In the genomic region with DNA sequence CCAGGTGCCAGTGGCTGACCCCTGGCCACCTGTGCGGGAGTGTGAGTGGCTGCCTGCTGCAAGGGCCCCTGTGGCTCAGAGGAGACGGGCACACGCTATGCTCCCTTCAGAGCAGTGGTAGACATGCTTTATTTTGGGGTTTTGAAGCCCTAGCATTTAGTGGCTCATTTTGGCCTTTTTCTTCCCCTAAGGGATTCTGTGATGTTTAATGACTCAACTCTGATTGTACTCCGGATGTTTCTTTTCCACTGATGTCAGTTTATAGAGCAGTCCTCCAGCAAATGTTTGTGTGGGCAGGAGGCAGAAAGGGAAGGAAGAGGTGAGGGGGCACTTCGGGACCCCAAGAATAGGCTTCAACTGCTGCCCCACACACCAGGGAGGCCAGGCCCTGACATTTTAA, we compare ENCODE assay signal across 11 cellular contexts.
DNase-seq lines count a peak whose midpoint lies in the region; TF ChIP-seq lines count a peak whose summit lies in the region.
"Had no signal": no experiment of that assay in that cellular context is flagged by ENCODE, and none has a peak within 500 bp of the region (broad histone marks: within the 10 kb centered on the region; RNA-seq: fewer than 3 reads in every experiment).

No MANE protein-coding gene starts in this region.

- H4K91ac ChIP-seq in mesenchymal stem cell (ENCODE audit: low read length), result peak overlapping the region; percentile 85

- no peaks in the 10 kb centered on the region for H3K9me2 ChIP-seq in Karpas-422 (replicated peaks; ENCODE audit: insufficient read depth, low read length)

- no peak overlapping the region for H3K4me3 ChIP-seq in brain microvascular endothelial cell (ENCODE audit: low read depth, low read length)
- H3K4me3 ChIP-seq in mesenchymal stem cell (ENCODE audit: insufficient read depth in 1 of 2, low read depth in 1 of 2, low read length in 2 of 2), result peak overlapping the region in 1 of 2 experiments; percentile 12
- no peak overlapping the region for H3K4me3 ChIP-seq in Karpas-422 (ENCODE audit: low read length)
- H3K4me3 ChIP-seq: Peyer's patch had no signal

- DNase-seq in A172 (ENCODE audit: low spot score) (peak; percentile 33), M059J (ENCODE audit: low read depth) (peak; percentile 81), brain microvascular endothelial cell (peak; percentile 40), mesenchymal stem cell (peak; percentile 73), Karpas-422 (no peak), NCI-H774 (lab: John Stamatoyannopoulos, UW) (no peak), NCI-H82 treated with DMSO at 0.1 percent for 48 hours (lab: John Stamatoyannopoulos, UW; ENCODE audit: unreplicated experiment) (no peak), NCI-H187 (lab: John Stamatoyannopoulos, UW) (no peak)
- DNase-seq: naive B cell, Peyer's patch had no signal

- H3K9me3 ChIP-seq in mesenchymal stem cell (ENCODE audit: control insufficient read depth, low read length) (no peaks in the 10 kb centered on the region), Karpas-422 (ENCODE audit: low read length) (no peaks in the 10 kb centered on the region)
- H3K9me3 ChIP-seq: Peyer's patch had no signal

- peak overlapping the region in 1 of 2 experiments; percentile 69 for H3K4ac ChIP-seq in mesenchymal stem cell (ENCODE audit: low read depth in 1 of 2, low read length in 2 of 2)

- H3K36me3 ChIP-seq in brain microvascular endothelial cell (replicated peaks) (no peaks in the 10 kb centered on the region), mesenchymal stem cell (ENCODE audit: control insufficient read depth in 1 of 2, insufficient read depth in 2 of 2, low read depth in 1 of 2, low read length in 2 of 2) (peaks cover 0 to 3% of the 10 kb centered on the region in 2 experiments), Karpas-422 (ENCODE audit: insufficient read depth, low read length) (no peaks in the 10 kb centered on the region)
- H3K36me3 ChIP-seq: Peyer's patch had no signal

- H2BK12ac ChIP-seq in mesenchymal stem cell (ENCODE audit: low read length in 2 of 2), result peak overlapping the region in 1 of 2 experiments; percentile 92

- no peak overlapping the region for H2BK5ac ChIP-seq in mesenchymal stem cell (ENCODE audit: low read depth, low read length, poor library complexity, severe bottlenecking)

- H3K79me2 ChIP-seq in Karpas-422 (ENCODE audit: low read length), result no peaks in the 10 kb centered on the region

- peak overlapping the region; percentile 54 for H2AK5ac ChIP-seq in mesenchymal stem cell (ENCODE audit: low read length, severe bottlenecking)

- H3K9ac ChIP-seq in mesenchymal stem cell (ENCODE audit: low read length) (peak overlapping the region; percentile 61), Karpas-422 (ENCODE audit: low read length) (no peak overlapping the region)

- H3K79me1 ChIP-seq in mesenchymal stem cell (replicated peaks; ENCODE audit: low read length, poor library complexity, severe bottlenecking), result peaks cover 28% of the 10 kb centered on the region

- H4K20me1 ChIP-seq in Karpas-422 (ENCODE audit: insufficient read depth, low read depth, low read length), result no peaks in the 10 kb centered on the region; the same call in 1 of the 2 replicates

- H4K8ac ChIP-seq in mesenchymal stem cell (ENCODE audit: low read length), result peak overlapping the region; percentile 2

- in situ Hi-C loops in brain microvascular endothelial cell (cut with HindIII; ENCODE audit: low pct_ligation_motif_present, low sequenced_read_pairs), result no loop called here

- H3K23ac ChIP-seq in mesenchymal stem cell (ENCODE audit: low read length in 2 of 2), result peak overlapping the region in 1 of 2 experiments; percentile 16

- TF ChIP-seq CTCF in brain microvascular endothelial cell (IDR thresholded peaks at IDR 0.05; ENCODE audit: low read depth, low read length, missing control alignments), result no peak

- H3K27ac ChIP-seq in brain microvascular endothelial cell (peak overlapping the region; percentile 16), mesenchymal stem cell (ENCODE audit: low read length, poor library complexity, severe bottlenecking) (no peak overlapping the region), Karpas-422 (ENCODE audit: low read length) (no peak overlapping the region)
- H3K27ac ChIP-seq: epithelial cell of prostate, Peyer's patch had no signal

- H2BK15ac ChIP-seq in mesenchymal stem cell (ENCODE audit: low read depth, poor library complexity, severe bottlenecking), result peak overlapping the region; percentile 23

- peaks cover 35% of the 10 kb centered on the region for H3K4me1 ChIP-seq in mesenchymal stem cell (ENCODE audit: control insufficient read depth, insufficient read depth, low read depth, low read length)
- no peaks in the 10 kb centered on the region for H3K4me1 ChIP-seq in Karpas-422 (ENCODE audit: low read length)

- peak overlapping the region in 1 of 2 experiments; percentile 6 for H3K14ac ChIP-seq in mesenchymal stem cell (ENCODE audit: low read length in 2 of 2)

- H2BK120ac ChIP-seq in mesenchymal stem cell (ENCODE audit: low read depth, low read length), result no peak overlapping the region

- WGBS in mesenchymal stem cell, result 43% methylated on average over 5 of the region's 5 CpGs

- no peak overlapping the region for H2AFZ ChIP-seq in mesenchymal stem cell (ENCODE audit: low read depth, low read length)
- H2AFZ ChIP-seq in Karpas-422 (ENCODE audit: low read length), result no peak overlapping the region

- H3K27me3 ChIP-seq in brain microvascular endothelial cell (replicated peaks) (no peaks in the 10 kb centered on the region), mesenchymal stem cell (ENCODE audit: control insufficient read depth in 1 of 2, insufficient read depth in 1 of 2, low read length in 2 of 2) (no peaks in the 10 kb centered on the region), Karpas-422 (ENCODE audit: low read length) (no peaks in the 10 kb centered on the region)
- H3K27me3 ChIP-seq: Peyer's patch had no signal

- peak overlapping the region; percentile 38 for H3K4me2 ChIP-seq in mesenchymal stem cell (ENCODE audit: low read length, poor library complexity, severe bottlenecking)
- no peak overlapping the region for H3K4me2 ChIP-seq in Karpas-422 (ENCODE audit: low read depth, low read length, poor library complexity, severe bottlenecking)

- H3K18ac ChIP-seq in mesenchymal stem cell (ENCODE audit: low read depth in 1 of 2, low read length in 2 of 2), result peak overlapping the region; percentile 85 to 92

Comparison
In these comparisons a context has a peak if more than half of its experiments do, and no peak if none do; other contexts are left out.
1. DNase-seq: peak in A172 (single experiment), M059J (single experiment), brain microvascular endothelial cell (single experiment) and mesenchymal stem cell (single experiment); none in Karpas-422 (single experiment), NCI-H774 (single experiment), NCI-H82 treated with DMSO at 0.1 percent for 48 hours (single experiment) and NCI-H187 (0 of 2).